18 cellular contexts compared by ENCODE assay signal in genomic region chr18:72056171-72056570, GRCh38.
"Had no signal": no experiment of that assay in that cellular context is flagged by ENCODE, and none has a peak within 500 bp of the region (broad histone marks: within the 10 kb centered on the region; RNA-seq: fewer than 3 reads in every experiment).

No MANE protein-coding gene starts in this region.

- H3K27me3 Mint-ChIP-seq: activated B cell treated with CpG ODN at 0.5 μM for 24 hours; activated CD4-positive, alpha-beta T cell treated with anti-CD3 and anti-CD28 coated beads, Interleukin-2, amount 10 ng/mL, durations not matched to agents 24 days and 14 days; stimulated activated memory B cell treated with anti-CD40 and anti-IgM and Interleukin-4, amounts not matched to agents 10 μg/mL and 1 μg/mL and 100 μg/mL, for 72 hours had no signal

- H3K9me3 Mint-ChIP-seq: activated B cell treated with CpG ODN at 0.5 μM for 24 hours; activated CD4-positive, alpha-beta T cell treated with anti-CD3 and anti-CD28 coated beads, Interleukin-2, amount 10 ng/mL, durations not matched to agents 24 days and 14 days; endodermal cell; nephron had no signal

- H3K4me3 Mint-ChIP-seq: activated B cell treated with CpG ODN at 0.5 μM for 24 hours; activated CD4-positive, alpha-beta T cell treated with anti-CD3 and anti-CD28 coated beads, Interleukin-2, amount 10 ng/mL, durations not matched to agents 24 days and 14 days; activated CD8-positive, alpha-beta T cell treated with anti-CD3 and anti-CD28 coated beads, Interleukin-2, amount 10 ng/mL, durations not matched to agents 7 days and 5 days; activated T-cell treated with anti-CD3 and anti-CD28 coated beads, Interleukin-2, amount 50 U/mL, for 72 hours; endodermal cell; nephron; stimulated activated memory B cell treated with anti-CD40 and anti-IgM and Interleukin-4, amounts not matched to agents 10 μg/mL and 1 μg/mL and 100 μg/mL, for 72 hours had no signal

- H3K36me3 Mint-ChIP-seq: activated naive CD4-positive, alpha-beta T cell treated with anti-CD3 and anti-CD28 coated beads, Interleukin-2, amount 50 U/mL, for 72 hours; stimulated activated memory B cell treated with anti-CD40 and anti-IgM and Interleukin-4, amounts not matched to agents 10 μg/mL and 1 μg/mL and 100 μg/mL, for 72 hours had no signal

- ATAC-seq: activated CD8-positive, alpha-beta T cell treated with anti-CD3 and anti-CD28 coated beads, Interleukin-2, amount 10 ng/mL, durations not matched to agents 7 days and 5 days; activated naive CD4-positive, alpha-beta T cell treated with anti-CD3 and anti-CD28 coated beads, Interleukin-2, amount 50 U/mL, for 72 hours; activated T-cell treated with anti-CD3 and anti-CD28 coated beads, Interleukin-2, amount 50 U/mL, for 72 hours; left ventricle myocardium superior; stimulated activated memory B cell treated with anti-CD40 and anti-IgM and Interleukin-4, amounts not matched to agents 10 μg/mL and 1 μg/mL and 100 μg/mL, for 72 hours had no signal

- H3K4me1 Mint-ChIP-seq: activated B cell treated with CpG ODN at 0.5 μM for 24 hours; activated CD4-positive, alpha-beta T cell treated with anti-CD3 and anti-CD28 coated beads, Interleukin-2, amount 10 ng/mL, durations not matched to agents 24 days and 14 days; endodermal cell; nephron had no signal

- DNase-seq: activated B cell treated with CpG ODN at 0.5 μM for 24 hours; activated CD4-positive, alpha-beta T cell treated with anti-CD3 and anti-CD28 coated beads, Interleukin-2, amount 10 ng/mL, durations not matched to agents 24 days and 14 days; activated CD8-positive, alpha-beta memory T cell treated with anti-CD3 and anti-CD28 coated beads, Interleukin-2, amount 50 U/mL, for 48 hours; activated CD8-positive, alpha-beta T cell treated with anti-CD3 and anti-CD28 coated beads, Interleukin-2, amount 10 ng/mL, durations not matched to agents 7 days and 5 days; activated gamma-delta T cell; activated T-cell treated with anti-CD3 and anti-CD28 coated beads, Interleukin-2, amount 50 U/mL, for 72 hours; amniotic stem cell; dorsolateral prefrontal cortex; endodermal cell; head of caudate nucleus; kidney glomerular epithelial cell; left ventricle myocardium superior; occipital lobe; stimulated activated CD4-positive, alpha-beta T cell treated with anti-CD3 and anti-CD28 coated beads, Interleukin-2, amount 100 ng/mL, for 48 hours; tibial artery had no signal

- H3K27ac Mint-ChIP-seq: activated B cell treated with CpG ODN at 0.5 μM for 24 hours; activated CD4-positive, alpha-beta T cell treated with anti-CD3 and anti-CD28 coated beads, Interleukin-2, amount 10 ng/mL, durations not matched to agents 24 days and 14 days; activated CD8-positive, alpha-beta T cell treated with anti-CD3 and anti-CD28 coated beads, Interleukin-2, amount 10 ng/mL, durations not matched to agents 7 days and 5 days; activated naive CD4-positive, alpha-beta T cell treated with anti-CD3 and anti-CD28 coated beads, Interleukin-2, amount 50 U/mL, for 72 hours; activated T-cell treated with anti-CD3 and anti-CD28 coated beads, Interleukin-2, amount 50 U/mL, for 72 hours; endodermal cell; nephron; stimulated activated memory B cell treated with anti-CD40 and anti-IgM and Interleukin-4, amounts not matched to agents 10 μg/mL and 1 μg/mL and 100 μg/mL, for 72 hours had no signal
